16 cellular contexts compared by ENCODE assay signal in the genomic region with DNA sequence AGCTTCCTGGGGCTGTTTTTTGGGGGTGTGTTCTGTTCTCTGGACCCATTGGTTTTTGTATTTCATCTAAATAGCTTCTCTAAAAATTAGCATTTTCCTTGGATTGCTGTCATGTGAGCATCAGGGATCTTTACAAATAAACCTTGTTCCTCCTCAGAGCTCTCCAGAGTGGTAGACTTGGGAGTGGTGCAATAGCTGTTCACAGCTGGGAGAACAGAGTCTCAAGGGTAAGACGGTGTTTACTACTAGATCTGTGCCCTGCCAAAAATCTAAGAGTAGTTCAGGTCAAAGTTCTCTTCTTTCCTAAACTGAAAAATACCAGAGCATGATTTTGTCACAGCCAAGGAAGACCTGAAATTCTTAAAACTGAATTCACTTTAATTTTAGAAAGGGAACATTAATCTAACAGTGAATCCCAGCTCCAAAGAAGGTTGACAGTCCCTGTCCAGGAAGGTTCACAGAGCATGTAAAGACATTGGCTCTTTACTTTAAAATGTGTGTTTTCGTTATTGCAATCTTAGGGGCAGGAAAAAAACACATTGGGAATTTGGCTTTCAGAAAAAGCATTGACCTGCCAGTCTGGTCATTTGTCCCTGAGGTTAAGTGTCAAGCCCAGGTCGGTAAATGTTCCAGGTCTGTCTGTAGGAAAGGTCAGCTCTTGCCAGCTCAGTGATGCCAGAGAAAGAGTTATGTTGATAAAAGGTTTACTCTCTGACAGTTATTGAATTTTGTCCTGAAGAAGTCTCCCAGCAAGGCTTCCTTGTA. TPM values are rescaled to one million over a fixed set of nuclear protein-coding genes. Genes with fewer than 3 reads are reported as not detected.
DNase-seq lines count a peak whose midpoint lies in the region; ATAC-seq, FAIRE-seq and TF ChIP-seq lines count a peak whose summit lies in the region.
"Had no signal": no experiment of that assay in that cellular context is flagged by ENCODE, and none has a peak within 500 bp of the region (broad histone marks: within the 10 kb centered on the region; RNA-seq: fewer than 3 reads in every experiment).

No MANE protein-coding gene starts in this region.

- no peak overlapping the region for H2AFZ ChIP-seq in hepatocyte

- H3K9me3 ChIP-seq in right atrium auricular region: no peaks in the 10 kb centered on the region
- H3K9me3 ChIP-seq in liver (ENCODE audit: control insufficient read depth in 4 of 4, low read length in 3 of 4): no peaks in the 10 kb centered on the region
- no peaks in the 10 kb centered on the region for H3K9me3 ChIP-seq in hepatocyte (ENCODE audit: low read depth)
- H3K9me3 ChIP-seq: testis had no signal

- H3K27me3 ChIP-seq in right atrium auricular region (no peaks in the 10 kb centered on the region), liver (ENCODE audit: control insufficient read depth in 4 of 4, insufficient read depth in 4 of 4, low read length in 3 of 4) (no peaks in the 10 kb centered on the region), hepatocyte (no peaks in the 10 kb centered on the region)
- H3K27me3 ChIP-seq: testis had no signal

- H3K4me3 ChIP-seq in right atrium auricular region (no peak overlapping the region), choroid plexus epithelial cell (ENCODE audit: low read depth, low read length) (no peak overlapping the region), liver (ENCODE audit: low read depth in 1 of 3, low read length in 3 of 3) (no peak overlapping the region), hepatocyte (no peak overlapping the region)
- H3K4me3 ChIP-seq: testis had no signal

- intact Hi-C loops in Right ventricle myocardium superior (cut with DNase I): no loop called here

- H3K4me2 ChIP-seq in hepatocyte: no peak overlapping the region

- H3K4me1 ChIP-seq in right atrium auricular region (peaks cover 0 to 27% of the 10 kb centered on the region in 2 donors), liver (ENCODE audit: control insufficient read depth in 4 of 4, insufficient read depth in 4 of 4, low read length in 3 of 4) (peaks cover 15 to 36% (median 25%) of the 10 kb centered on the region in 4 donors), hepatocyte (ENCODE audit: insufficient read depth) (peaks cover 11% of the 10 kb centered on the region)

- 20% methylated on average over 3 of the region's 3 CpGs for WGBS in liver
- 91% methylated on average over 3 of the region's 3 CpGs for WGBS in hepatocyte (ENCODE audit: low lambda C conversion rate, missing lambda C conversion rate)

- H3K9ac ChIP-seq in liver (ENCODE audit: low read depth in 1 of 2, low read length in 2 of 2): peak overlapping the region in 1 of 2 donors; percentile 45

- H3K79me2 ChIP-seq in hepatocyte: peaks cover 90% of the 10 kb centered on the region

- peaks cover 5% of the 10 kb centered on the region for H3K36me3 ChIP-seq in right atrium auricular region
- H3K36me3 ChIP-seq in liver (ENCODE audit: control insufficient read depth in 4 of 4, insufficient read depth in 3 of 4, low read depth in 1 of 4, low read length in 3 of 4): peaks cover 0 to 2% (median 0%) of the 10 kb centered on the region in 4 donors
- no peaks in the 10 kb centered on the region for H3K36me3 ChIP-seq in hepatocyte (replicated peaks; ENCODE audit: insufficient read depth, low read depth)

- no peak overlapping the region for H3K27ac ChIP-seq in right atrium auricular region
- H3K27ac ChIP-seq in liver (ENCODE audit: low read depth in 1 of 2, low read length in 2 of 2): peak overlapping the region; percentile 47 to 69
- H3K27ac ChIP-seq in hepatocyte: no peak overlapping the region
- H3K27ac ChIP-seq: testis had no signal

- no peak for FAIRE-seq in RCC 7860 (lab: Jason Lieb, UNC)
- FAIRE-seq: colon, GM12892 had no signal

- DNase-seq in Right ventricle myocardium superior (no peak), right atrium auricular region (ENCODE audit: low spot score) (no peak), choroid plexus epithelial cell (ENCODE audit: low read depth) (peak; percentile 83), NCI-H1694 (lab: John Stamatoyannopoulos, UW) (no peak), RCC 7860 (ENCODE audit: low spot score) (no peak), DMS79 treated with DMSO at 0.1 percent for 48 hours (lab: John Stamatoyannopoulos, UW) (no peak), hepatocyte (ENCODE audit: low spot score) (no peak)
- DNase-seq: amniotic stem cell; mesendoderm; NCI-H1092; stimulated activated CD4-positive, alpha-beta T cell treated with anti-CD3 and anti-CD28 coated beads, Interleukin-15, amount 100 ng/mL, for 24 hours; testis had no signal

- H3K9me2 ChIP-seq in hepatocyte (replicated peaks; ENCODE audit: insufficient read depth): no peaks in the 10 kb centered on the region

- peak; percentile 73 for ATAC-seq in Right ventricle myocardium superior (ENCODE audit: poor library complexity)
- ATAC-seq: esophagus mucosa had no signal

- TF ChIP-seq CTCF in right atrium auricular region (IDR thresholded peaks at IDR 0.05): no peak
- no peak for TF ChIP-seq CTCF in choroid plexus epithelial cell (conservative IDR thresholded peaks at IDR 0.05; ENCODE audit: low read depth, low read length)
- no peak for TF ChIP-seq CTCF in liver (IDR thresholded peaks at IDR 0.05; ENCODE audit: low read depth, low read length, missing input control)
- TF ChIP-seq CTCF in hepatocyte (IDR thresholded peaks at IDR 0.05; ENCODE audit: poor library complexity): no peak

- peaks cover 16% of the 10 kb centered on the region for H4K20me1 ChIP-seq in hepatocyte (ENCODE audit: insufficient read depth, poor library complexity, severe bottlenecking)

- peak; percentile 31 to 37 for TF ChIP-seq RAD21 in liver (IDR thresholded peaks at IDR 0.05)

TF ChIP-seq in liver, 16 proteins besides CTCF, POLR2A, EP300 and RAD21 (continues in another document):
- TF ChIP-seq FOXA2 (IDR thresholded peaks at IDR 0.05): peak; percentile 26
- TF ChIP-seq EGR1 (IDR thresholded peaks at IDR 0.05; ENCODE audit: low read depth in 2 of 2): no peak
- peak; percentile 78 for TF ChIP-seq SP1 (IDR thresholded peaks at IDR 0.05)
- peak in 1 of 2 donors; percentile 19 for TF ChIP-seq GABPA (IDR thresholded peaks at IDR 0.05 in 1 of 2, conservative IDR thresholded peaks at IDR 0.05 in 1 of 2)
- TF ChIP-seq, protein P1, sequence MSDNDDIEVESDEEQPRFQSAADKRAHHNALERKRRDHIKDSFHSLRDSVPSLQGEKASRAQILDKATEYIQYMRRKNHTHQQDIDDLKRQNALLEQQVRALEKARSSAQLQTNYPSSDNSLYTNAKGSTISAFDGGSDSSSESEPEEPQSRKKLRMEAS (IDR thresholded peaks at IDR 0.05): peak; percentile 50
- no peak for TF ChIP-seq TAF1 (conservative IDR thresholded peaks at IDR 0.05)
- peak; percentile 96 to 99 for TF ChIP-seq RXRA (IDR thresholded peaks at IDR 0.05)
- peak; percentile 54 for TF ChIP-seq FOXA1 (IDR thresholded peaks at IDR 0.05)
- peak; percentile 81 for TF ChIP-seq NR2F2 (IDR thresholded peaks at IDR 0.05)
- TF ChIP-seq JUND (IDR thresholded peaks at IDR 0.05): peak; percentile 64 to 80
- TF ChIP-seq, protein P2, sequence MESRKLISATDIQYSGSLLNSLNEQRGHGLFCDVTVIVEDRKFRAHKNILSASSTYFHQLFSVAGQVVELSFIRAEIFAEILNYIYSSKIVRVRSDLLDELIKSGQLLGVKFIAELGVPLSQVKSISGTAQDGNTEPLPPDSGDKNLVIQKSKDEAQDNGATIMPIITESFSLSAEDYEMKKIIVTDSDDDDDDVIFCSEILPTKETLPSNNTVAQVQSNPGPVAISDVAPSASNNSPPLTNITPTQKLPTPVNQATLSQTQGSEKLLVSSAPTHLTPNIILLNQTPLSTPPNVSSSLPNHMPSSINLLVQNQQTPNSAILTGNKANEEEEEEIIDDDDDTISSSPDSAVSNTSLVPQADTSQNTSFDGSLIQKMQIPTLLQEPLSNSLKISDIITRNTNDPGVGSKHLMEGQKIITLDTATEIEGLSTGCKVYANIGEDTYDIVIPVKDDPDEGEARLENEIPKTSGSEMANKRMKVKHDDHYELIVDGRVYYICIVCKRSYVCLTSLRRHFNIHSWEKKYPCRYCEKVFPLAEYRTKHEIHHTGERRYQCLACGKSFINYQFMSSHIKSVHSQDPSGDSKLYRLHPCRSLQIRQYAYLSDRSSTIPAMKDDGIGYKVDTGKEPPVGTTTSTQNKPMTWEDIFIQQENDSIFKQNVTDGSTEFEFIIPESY (IDR thresholded peaks at IDR 0.05): peak; percentile 77
- TF ChIP-seq, protein P3, sequence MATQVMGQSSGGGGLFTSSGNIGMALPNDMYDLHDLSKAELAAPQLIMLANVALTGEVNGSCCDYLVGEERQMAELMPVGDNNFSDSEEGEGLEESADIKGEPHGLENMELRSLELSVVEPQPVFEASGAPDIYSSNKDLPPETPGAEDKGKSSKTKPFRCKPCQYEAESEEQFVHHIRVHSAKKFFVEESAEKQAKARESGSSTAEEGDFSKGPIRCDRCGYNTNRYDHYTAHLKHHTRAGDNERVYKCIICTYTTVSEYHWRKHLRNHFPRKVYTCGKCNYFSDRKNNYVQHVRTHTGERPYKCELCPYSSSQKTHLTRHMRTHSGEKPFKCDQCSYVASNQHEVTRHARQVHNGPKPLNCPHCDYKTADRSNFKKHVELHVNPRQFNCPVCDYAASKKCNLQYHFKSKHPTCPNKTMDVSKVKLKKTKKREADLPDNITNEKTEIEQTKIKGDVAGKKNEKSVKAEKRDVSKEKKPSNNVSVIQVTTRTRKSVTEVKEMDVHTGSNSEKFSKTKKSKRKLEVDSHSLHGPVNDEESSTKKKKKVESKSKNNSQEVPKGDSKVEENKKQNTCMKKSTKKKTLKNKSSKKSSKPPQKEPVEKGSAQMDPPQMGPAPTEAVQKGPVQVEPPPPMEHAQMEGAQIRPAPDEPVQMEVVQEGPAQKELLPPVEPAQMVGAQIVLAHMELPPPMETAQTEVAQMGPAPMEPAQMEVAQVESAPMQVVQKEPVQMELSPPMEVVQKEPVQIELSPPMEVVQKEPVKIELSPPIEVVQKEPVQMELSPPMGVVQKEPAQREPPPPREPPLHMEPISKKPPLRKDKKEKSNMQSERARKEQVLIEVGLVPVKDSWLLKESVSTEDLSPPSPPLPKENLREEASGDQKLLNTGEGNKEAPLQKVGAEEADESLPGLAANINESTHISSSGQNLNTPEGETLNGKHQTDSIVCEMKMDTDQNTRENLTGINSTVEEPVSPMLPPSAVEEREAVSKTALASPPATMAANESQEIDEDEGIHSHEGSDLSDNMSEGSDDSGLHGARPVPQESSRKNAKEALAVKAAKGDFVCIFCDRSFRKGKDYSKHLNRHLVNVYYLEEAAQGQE (IDR thresholded peaks at IDR 0.05): no peak
- TF ChIP-seq HNF4G (IDR thresholded peaks at IDR 0.05): peak; percentile 77
- TF ChIP-seq, protein P4, sequence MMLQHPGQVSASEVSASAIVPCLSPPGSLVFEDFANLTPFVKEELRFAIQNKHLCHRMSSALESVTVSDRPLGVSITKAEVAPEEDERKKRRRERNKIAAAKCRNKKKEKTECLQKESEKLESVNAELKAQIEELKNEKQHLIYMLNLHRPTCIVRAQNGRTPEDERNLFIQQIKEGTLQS (IDR thresholded peaks at IDR 0.05): no peak
- TF ChIP-seq YY1 (IDR thresholded peaks at IDR 0.05): peak; percentile 57

RNA-seq across cellular contexts. Expression of a gene that starts 43.3 kb away (rescaled TPM):
- total RNA-seq in Right ventricle myocardium superior (66.7 TPM), right atrium auricular region (10 to 100 TPM; 20.2 to 21.8 TPM), liver (10 to 100 TPM; 12.2 to 21.7 TPM), hepatocyte (26.8 and 32.1 TPM in 2 replicates)
- polyA plus RNA-seq in liver (10 to 100 TPM; 16.3 to 20.8 TPM), hepatocyte (40.1 and 49.6 TPM in 2 replicates)

Comparison
In these comparisons a context has a peak if more than half of its experiments do, and no peak if none do; other contexts are left out.
1. H3K27ac ChIP-seq: peak in liver (2 of 2); none in right atrium auricular region (0 of 2) and hepatocyte (single experiment).